ENCODE assay signal across 1 cellular context in the genomic region with DNA sequence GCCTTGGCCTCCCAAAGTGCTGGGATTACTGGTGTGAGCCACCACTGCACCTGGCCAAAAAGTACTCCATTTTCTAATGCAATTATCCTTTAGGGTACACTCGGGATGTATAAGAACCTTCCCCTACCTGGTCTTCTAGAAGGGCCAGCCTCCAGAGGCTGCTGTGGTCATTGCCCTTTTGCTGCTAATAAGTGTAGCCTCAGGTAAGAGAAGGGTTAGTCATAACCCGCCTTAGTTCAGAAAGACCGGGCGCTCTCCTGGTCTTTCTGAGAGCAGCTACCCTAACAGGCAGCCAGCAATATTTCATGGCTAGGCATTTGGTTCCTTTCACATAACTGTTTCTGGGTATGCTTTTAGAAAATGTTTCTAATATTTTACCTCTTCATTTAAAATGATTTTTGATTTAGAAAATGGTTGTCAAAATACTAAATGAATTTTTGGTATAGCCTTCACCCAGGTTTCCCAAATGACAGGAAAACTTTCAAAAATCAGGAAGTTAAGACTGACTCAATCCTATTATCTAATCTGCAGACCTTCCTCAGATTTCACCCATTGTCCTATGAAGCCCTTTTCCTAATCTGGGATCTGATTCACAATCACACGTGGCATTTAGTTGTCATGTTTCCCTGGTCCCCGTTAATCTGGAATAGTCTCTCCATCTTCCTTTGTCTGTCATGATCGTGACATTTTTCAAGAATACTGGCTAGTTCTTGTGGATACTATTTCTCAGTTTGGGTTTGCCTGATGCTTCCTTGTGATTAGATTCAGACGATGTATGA.
TF ChIP-seq lines count a peak whose summit lies in the region.

No MANE protein-coding gene starts in this region.

TF ChIP-seq in HCT116, 20 proteins besides CTCF, POLR2A, EP300 and RAD21 (continued from another document):
- TF ChIP-seq REST (IDR thresholded peaks at IDR 0.05; ENCODE audit: low read depth) (no peak), ZFX (IDR thresholded peaks at IDR 0.05) (no peak), SRF (IDR thresholded peaks at IDR 0.05; ENCODE audit: low read depth) (no peak), FOSL1 (IDR thresholded peaks at IDR 0.05; ENCODE audit: low read depth) (no peak), EZH2phosphoT487 (IDR thresholded peaks at IDR 0.05; ENCODE audit: borderline replicate concordance) (no peak), JUND (IDR thresholded peaks at IDR 0.05) (no peak), EGR1 (IDR thresholded peaks at IDR 0.05; ENCODE audit: low read depth) (no peak), TCF7L2 (IDR thresholded peaks at IDR 0.05; ENCODE audit: borderline replicate concordance, extremely low read depth, insufficient read depth, insufficient read length) (no peak), ZNF274 (IDR thresholded peaks at IDR 0.05; ENCODE audit: low read depth, low read length) (no peak), POLR2AphosphoS5 (IDR thresholded peaks at IDR 0.05; ENCODE audit: low read depth, low read length) (no peak), CEBPB (IDR thresholded peaks at IDR 0.05; ENCODE audit: low read depth) (no peak), SIN3A (IDR thresholded peaks at IDR 0.05; ENCODE audit: low read depth) (no peak), ZBTB33 (IDR thresholded peaks at IDR 0.05; ENCODE audit: extremely low read depth, insufficient replicate concordance, low read length) (no peak)
